In the genomic region with DNA sequence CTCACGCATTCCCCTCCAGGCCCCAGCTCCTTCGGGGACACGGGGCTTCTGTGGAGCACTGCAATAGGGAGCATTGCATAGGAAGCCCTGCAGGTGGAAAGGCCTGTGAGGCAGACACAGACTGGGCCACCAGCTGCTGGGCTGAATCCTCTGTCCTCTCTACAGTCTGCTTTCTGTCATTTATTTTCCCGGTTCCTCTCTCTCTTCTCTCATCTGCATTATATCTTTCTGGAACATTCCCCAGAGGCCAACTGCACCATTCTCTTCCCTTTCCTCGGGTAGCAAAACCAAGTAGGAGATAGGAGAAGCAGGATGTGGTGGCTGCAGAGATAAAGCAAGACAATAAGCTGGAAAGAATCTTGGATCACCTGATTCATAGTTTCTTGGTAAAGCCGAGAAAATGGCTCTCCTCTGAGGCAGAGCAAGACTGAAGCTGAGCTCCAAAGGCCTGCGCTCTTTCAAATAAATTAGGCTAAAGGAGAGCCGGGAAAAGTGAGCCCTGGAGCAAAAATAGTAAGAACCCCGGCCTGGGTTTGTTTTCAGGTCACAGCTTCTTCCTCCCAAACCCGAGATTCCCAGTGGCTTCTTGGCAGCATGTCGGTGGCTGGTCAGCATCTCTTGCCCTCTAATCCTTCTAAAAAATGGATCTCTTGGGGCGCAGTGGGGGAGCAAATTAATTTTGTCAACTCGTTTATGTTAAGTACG, we compare ENCODE assay signal across 11 cellular contexts. TPM values are rescaled to one million over a fixed set of nuclear protein-coding genes. Genes with fewer than 3 reads are reported as not detected.
DNase-seq lines count a peak whose midpoint lies in the region; ATAC-seq and TF ChIP-seq lines count a peak whose summit lies in the region.
"Had no signal": no experiment of that assay in that cellular context is flagged by ENCODE, and none has a peak within 500 bp of the region (broad histone marks: within the 10 kb centered on the region; RNA-seq: fewer than 3 reads in every experiment).

No MANE protein-coding gene starts in this region.

- intact Hi-C loops in HCT116 (cut with micrococcal nuclease) (loop anchor here (1.0 to 5.0 kb wide), 5 partner anchors 86 to 522 kb away; no protein-coding TSS in a partner anchor), sciatic nerve (cut with DNase I) (loop anchor here (10.0 kb wide), 1 partner anchor 55 kb away; no protein-coding TSS in a partner anchor)

- no peak overlapping the region for H3K9ac ChIP-seq in HCT116 (ENCODE audit: low read length)

- H3K4me1 ChIP-seq in HCT116 (ENCODE audit: control insufficient read depth in 1 of 2, insufficient read depth in 2 of 2, low read length in 2 of 2) (peaks cover 0 to 6% of the 10 kb centered on the region in 2 experiments; a peak in 3 of 4 replicates), right atrium auricular region (peaks cover 0 to 11% of the 10 kb centered on the region in 2 donors), foreskin keratinocyte (no peaks in the 10 kb centered on the region)

- H3K4me3 ChIP-seq in HCT116 (replicated peaks in 1 of 2; ENCODE audit: low read depth in 1 of 2, low read length in 2 of 2), result no peak overlapping the region
- no peak overlapping the region for H3K4me3 ChIP-seq in right atrium auricular region

- ATAC-seq in HCT116 (no peak), sciatic nerve (peak; percentile 84), foreskin keratinocyte (no peak), HG03039 (IDR thresholded peaks at IDR 0.05; ENCODE audit: unreplicated experiment) (no peak)

- no peaks in the 10 kb centered on the region for H3K27me3 ChIP-seq in HCT116 (ENCODE audit: insufficient read depth, low read length)
- H3K27me3 ChIP-seq in right atrium auricular region, result no peaks in the 10 kb centered on the region
- no peaks in the 10 kb centered on the region for H3K27me3 ChIP-seq in foreskin keratinocyte
- H3K27me3 ChIP-seq: neutrophil had no signal

- H3K79me2 ChIP-seq in HCT116 (ENCODE audit: insufficient read depth, low read length), result no peaks in the 10 kb centered on the region

- BruUV-seq in HCT116 (replicated peaks; lab: Mats Ljungman, UMichigan), result no TSS peak

- TF ChIP-seq CTCF in HCT116 (IDR thresholded peaks at IDR 0.05 in 2 of 3, conservative IDR thresholded peaks at IDR 0.05 in 1 of 3; ENCODE audit: borderline replicate concordance in 1 of 3, insufficient read depth in 1 of 3, low read depth in 2 of 3, low read length in 2 of 3) (no peak), right atrium auricular region (IDR thresholded peaks at IDR 0.05) (no peak), foreskin keratinocyte (conservative IDR thresholded peaks at IDR 0.05) (no peak)

- CTCF ChIA-PET in HCT116 (lab: Charles Lee), result interaction anchor here (0.9 to 2.3 kb wide), 6 partner anchors 9 to 524 kb away, joined by 3 to 10 read pairs (median 4); no protein-coding TSS in a partner anchor

- H2AFZ ChIP-seq in HCT116 (ENCODE audit: low read depth, low read length, poor library complexity, severe bottlenecking), result peak overlapping the region; percentile 91

- H3K9me3 ChIP-seq in HCT116 (ENCODE audit: control insufficient read depth in 1 of 2, insufficient read depth in 1 of 2, low read depth in 1 of 2, low read length in 2 of 2), result no peaks in the 10 kb centered on the region
- H3K9me3 ChIP-seq in right atrium auricular region, result no peaks in the 10 kb centered on the region
- H3K9me3 ChIP-seq: neutrophil had no signal

- no peak for TF ChIP-seq POLR2A in HCT116 (IDR thresholded peaks at IDR 0.05; ENCODE audit: borderline replicate concordance, extremely low read depth, insufficient read depth, insufficient read length)

- POLR2A ChIA-PET in HCT116 (lab: Charles Lee), result no interaction called here

- H3K36me3 ChIP-seq in HCT116 (ENCODE audit: control insufficient read depth in 1 of 2, insufficient read depth in 2 of 2, low read length in 2 of 2), result no peaks in the 10 kb centered on the region
- no peaks in the 10 kb centered on the region for H3K36me3 ChIP-seq in right atrium auricular region
- H3K36me3 ChIP-seq: neutrophil had no signal

- H4K20me1 ChIP-seq in HCT116 (ENCODE audit: insufficient read depth), result no peaks in the 10 kb centered on the region

- DNase-seq in HCT116 (ENCODE audit: low read depth, low spot score) (no peak), amniotic epithelial cell (ENCODE audit: low read depth) (peak; percentile 91), right atrium auricular region (ENCODE audit: low spot score) (no peak), sciatic nerve (ENCODE audit: low spot score) (no peak), HuH-7.5 (ENCODE audit: low spot score) (no peak), foreskin keratinocyte (no peak), cerebellum (ENCODE audit: low spot score) (no peak)
- DNase-seq: activated CD4-positive, alpha-beta T cell treated with anti-CD3 and anti-CD28 coated beads, Interleukin-2, amount 50 U/mL, for 4 hours had no signal

- RAD21 ChIA-PET in HCT116 (lab: Charles Lee; ENCODE audit: low non-redundant PET in 1 of 2, low total read pairs in 2 of 2, uncharacterized antibody in 2 of 2, unreplicated experiment in 2 of 2), result interaction anchor here (0.6 to 1.0 kb wide), 2 partner anchors 358 to 524 kb away, joined by 3 to 4 read pairs; no protein-coding TSS in a partner anchor

- no peak overlapping the region for H3K27ac ChIP-seq in HCT116 (ENCODE audit: low read depth, low read length)
- H3K27ac ChIP-seq in right atrium auricular region, result peak overlapping the region; percentile 52 to 63
- H3K27ac ChIP-seq in foreskin keratinocyte, result no peak overlapping the region
- H3K27ac ChIP-seq: neutrophil had no signal

- TF ChIP-seq RAD21 in HCT116 (IDR thresholded peaks at IDR 0.05; ENCODE audit: low read depth), result no peak

- no peak overlapping the region; the same call in 1 of the 2 replicates for H3K4me2 ChIP-seq in HCT116 (ENCODE audit: low read length)

- no peaks in the 10 kb centered on the region for H3K9me2 ChIP-seq in HCT116 (ENCODE audit: insufficient read depth)

TF ChIP-seq in HCT116, 20 proteins besides CTCF, POLR2A, EP300 and RAD21 (continues in another document):
- no peak for TF ChIP-seq SP1 (IDR thresholded peaks at IDR 0.05; ENCODE audit: low read depth)
- TF ChIP-seq, protein P1, sequence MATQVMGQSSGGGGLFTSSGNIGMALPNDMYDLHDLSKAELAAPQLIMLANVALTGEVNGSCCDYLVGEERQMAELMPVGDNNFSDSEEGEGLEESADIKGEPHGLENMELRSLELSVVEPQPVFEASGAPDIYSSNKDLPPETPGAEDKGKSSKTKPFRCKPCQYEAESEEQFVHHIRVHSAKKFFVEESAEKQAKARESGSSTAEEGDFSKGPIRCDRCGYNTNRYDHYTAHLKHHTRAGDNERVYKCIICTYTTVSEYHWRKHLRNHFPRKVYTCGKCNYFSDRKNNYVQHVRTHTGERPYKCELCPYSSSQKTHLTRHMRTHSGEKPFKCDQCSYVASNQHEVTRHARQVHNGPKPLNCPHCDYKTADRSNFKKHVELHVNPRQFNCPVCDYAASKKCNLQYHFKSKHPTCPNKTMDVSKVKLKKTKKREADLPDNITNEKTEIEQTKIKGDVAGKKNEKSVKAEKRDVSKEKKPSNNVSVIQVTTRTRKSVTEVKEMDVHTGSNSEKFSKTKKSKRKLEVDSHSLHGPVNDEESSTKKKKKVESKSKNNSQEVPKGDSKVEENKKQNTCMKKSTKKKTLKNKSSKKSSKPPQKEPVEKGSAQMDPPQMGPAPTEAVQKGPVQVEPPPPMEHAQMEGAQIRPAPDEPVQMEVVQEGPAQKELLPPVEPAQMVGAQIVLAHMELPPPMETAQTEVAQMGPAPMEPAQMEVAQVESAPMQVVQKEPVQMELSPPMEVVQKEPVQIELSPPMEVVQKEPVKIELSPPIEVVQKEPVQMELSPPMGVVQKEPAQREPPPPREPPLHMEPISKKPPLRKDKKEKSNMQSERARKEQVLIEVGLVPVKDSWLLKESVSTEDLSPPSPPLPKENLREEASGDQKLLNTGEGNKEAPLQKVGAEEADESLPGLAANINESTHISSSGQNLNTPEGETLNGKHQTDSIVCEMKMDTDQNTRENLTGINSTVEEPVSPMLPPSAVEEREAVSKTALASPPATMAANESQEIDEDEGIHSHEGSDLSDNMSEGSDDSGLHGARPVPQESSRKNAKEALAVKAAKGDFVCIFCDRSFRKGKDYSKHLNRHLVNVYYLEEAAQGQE (IDR thresholded peaks at IDR 0.05; ENCODE audit: low read depth), result no peak
- TF ChIP-seq ELF1 (IDR thresholded peaks at IDR 0.05; ENCODE audit: borderline replicate concordance, low read depth), result no peak
- no peak for TF ChIP-seq ZFX (IDR thresholded peaks at IDR 0.05)
- no peak for TF ChIP-seq SIN3A (IDR thresholded peaks at IDR 0.05; ENCODE audit: low read depth)
- TF ChIP-seq CBX3 (IDR thresholded peaks at IDR 0.05; ENCODE audit: low read depth), result no peak
- no peak for TF ChIP-seq ZNF274 (IDR thresholded peaks at IDR 0.05; ENCODE audit: low read depth, low read length)
- no peak for TF ChIP-seq EZH2 (IDR thresholded peaks at IDR 0.05)
- TF ChIP-seq, protein P2, sequence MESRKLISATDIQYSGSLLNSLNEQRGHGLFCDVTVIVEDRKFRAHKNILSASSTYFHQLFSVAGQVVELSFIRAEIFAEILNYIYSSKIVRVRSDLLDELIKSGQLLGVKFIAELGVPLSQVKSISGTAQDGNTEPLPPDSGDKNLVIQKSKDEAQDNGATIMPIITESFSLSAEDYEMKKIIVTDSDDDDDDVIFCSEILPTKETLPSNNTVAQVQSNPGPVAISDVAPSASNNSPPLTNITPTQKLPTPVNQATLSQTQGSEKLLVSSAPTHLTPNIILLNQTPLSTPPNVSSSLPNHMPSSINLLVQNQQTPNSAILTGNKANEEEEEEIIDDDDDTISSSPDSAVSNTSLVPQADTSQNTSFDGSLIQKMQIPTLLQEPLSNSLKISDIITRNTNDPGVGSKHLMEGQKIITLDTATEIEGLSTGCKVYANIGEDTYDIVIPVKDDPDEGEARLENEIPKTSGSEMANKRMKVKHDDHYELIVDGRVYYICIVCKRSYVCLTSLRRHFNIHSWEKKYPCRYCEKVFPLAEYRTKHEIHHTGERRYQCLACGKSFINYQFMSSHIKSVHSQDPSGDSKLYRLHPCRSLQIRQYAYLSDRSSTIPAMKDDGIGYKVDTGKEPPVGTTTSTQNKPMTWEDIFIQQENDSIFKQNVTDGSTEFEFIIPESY (IDR thresholded peaks at IDR 0.05; ENCODE audit: extremely low read depth, insufficient replicate concordance, low read length), result no peak
- TF ChIP-seq POLR2AphosphoS5 (IDR thresholded peaks at IDR 0.05; ENCODE audit: low read depth, low read length), result no peak
- TF ChIP-seq EGR1 (IDR thresholded peaks at IDR 0.05; ENCODE audit: low read depth), result no peak
- TF ChIP-seq TCF7L2 (IDR thresholded peaks at IDR 0.05; ENCODE audit: borderline replicate concordance, extremely low read depth, insufficient read depth, insufficient read length), result no peak
- TF ChIP-seq CEBPB (IDR thresholded peaks at IDR 0.05; ENCODE audit: low read depth), result no peak

RNA-seq across cellular contexts. Expression of a gene that starts 5.3 kb away (rescaled TPM):
- 0.91 TPM for total RNA-seq in HCT116 (2021; ENCODE audit: unreplicated experiment)
- not detected in 2 replicates for polyA plus RNA-seq in HCT116 (2012)
- total RNA-seq in right atrium auricular region, result not detected
- total RNA-seq in sciatic nerve, result not detected
- not detected in 2 replicates for total RNA-seq in foreskin keratinocyte
- polyA plus RNA-seq in foreskin keratinocyte, result not detected in 2 replicates
- total RNA-seq in cerebellum, result not detected
- total RNA-seq: CD4-positive, alpha-beta memory T cell had no signal
- polyA plus RNA-seq: CD4-positive, alpha-beta memory T cell had no signal

Comparison
In these comparisons a context has a peak if more than half of its experiments do, and no peak if none do; other contexts are left out.
1. H3K27ac ChIP-seq: peak in right atrium auricular region (2 of 2); none in HCT116 (single experiment) and foreskin keratinocyte (single experiment).